Comparison of ENCODE assay signal across 2 cellular contexts in the genomic region with DNA sequence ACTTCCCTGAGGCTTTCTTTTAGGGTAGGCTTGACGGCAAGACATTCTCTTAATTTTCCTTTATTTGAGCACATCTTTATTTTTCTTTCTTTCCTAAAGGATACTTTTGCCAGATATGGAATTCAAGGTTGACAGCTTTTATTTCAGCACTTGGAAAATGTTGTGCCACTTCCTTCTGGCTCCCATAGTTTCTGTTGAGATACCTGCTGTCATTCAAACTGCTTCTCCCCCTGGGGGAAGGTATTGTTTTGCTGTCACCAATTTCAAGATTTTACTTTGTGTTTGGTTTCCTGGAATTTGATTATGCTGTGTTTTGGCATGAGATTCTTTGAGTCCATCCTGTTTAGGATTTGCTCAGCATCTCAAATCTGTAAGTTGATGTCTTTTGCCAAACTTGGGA.
TF ChIP-seq lines count a peak whose summit lies in the region.

No MANE protein-coding gene starts in this region.

TF ChIP-seq in HepG2, 621 proteins besides CTCF, POLR2A, EP300 and RAD21:
- no peak for TF ChIP-seq NFYC (CRISPR knock-in tag; IDR thresholded peaks at IDR 0.05)
- TF ChIP-seq ZNF317 (CRISPR knock-in tag; IDR thresholded peaks at IDR 0.05), result peak; percentile 100

TF ChIP-seq in K562, 482 proteins besides CTCF, POLR2A, EP300 and RAD21:
- TF ChIP-seq CBX5 (IDR thresholded peaks at IDR 0.05; ENCODE audit: borderline replicate concordance, low read depth) (peak; percentile 65; the same call in 1 of the 2 replicates), CAMTA2 (CRISPR knock-in tag; conservative IDR thresholded peaks at IDR 0.05) (no peak), TRIM28 (IDR thresholded peaks at IDR 0.05) (0 out of 2 replicates have a peak, but pooled peaks have one; percentile 51), KLF13 (tag; IDR thresholded peaks at IDR 0.05; ENCODE audit: borderline replicate concordance, low read depth) (no peak), CBX3 (IDR thresholded peaks at IDR 0.05; ENCODE audit: borderline replicate concordance in 1 of 2, low read length in 2 of 2) (peak in 1 of 2 experiments; percentile 65; a peak in 2 of 3 replicates)
